ENCODE assay signal across 12 cellular contexts in the genomic region with DNA sequence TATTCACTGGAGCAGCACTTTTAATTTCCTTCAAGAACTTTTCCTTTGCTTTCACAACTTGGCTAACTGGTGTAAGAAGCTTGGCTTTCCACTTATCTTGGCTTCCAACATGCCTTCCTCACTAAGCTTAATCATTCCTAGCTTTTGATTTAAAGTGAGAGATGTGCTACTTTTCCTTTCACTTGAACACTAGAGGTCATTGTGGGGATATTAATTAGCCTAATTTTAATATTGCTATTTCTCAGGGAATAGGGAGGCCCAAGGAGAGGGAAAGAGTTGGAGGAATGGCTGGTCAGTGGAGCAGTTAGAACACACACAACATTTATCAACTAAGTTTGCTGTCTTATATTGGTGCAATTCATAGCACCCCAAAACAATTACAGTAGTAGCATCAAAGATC. TPM values are rescaled to one million over a fixed set of nuclear protein-coding genes. Genes with fewer than 3 reads are reported as not detected.
DNase-seq lines count a peak whose midpoint lies in the region; ATAC-seq, FAIRE-seq and TF ChIP-seq lines count a peak whose summit lies in the region.
"Had no signal": no experiment of that assay in that cellular context is flagged by ENCODE, and none has a peak within 500 bp of the region (broad histone marks: within the 10 kb centered on the region; RNA-seq: fewer than 3 reads in every experiment).

No MANE protein-coding gene starts in this region.

- peak; percentile 16; the same call in 1 of the 2 replicates for TF ChIP-seq CTCF in MM.1S (IDR thresholded peaks at IDR 0.05; ENCODE audit: low read length)
- TF ChIP-seq CTCF in body of pancreas (IDR thresholded peaks at IDR 0.05), result peak in 4 of 7 experiments; percentile 38 to 54 (median 42)
- TF ChIP-seq CTCF in pancreas (IDR thresholded peaks at IDR 0.05), result no peak

- intact Hi-C loops in body of pancreas (cut with DNase I), result no loop called here
- intact Hi-C loops in pancreas (cut with DNase I), result no loop called here

- no peak overlapping the region for H3K9ac ChIP-seq in MM.1S (ENCODE audit: low read length)

- no peak for TF ChIP-seq POLR2A in body of pancreas (IDR thresholded peaks at IDR 0.05)
- TF ChIP-seq POLR2A in GM12891 (IDR thresholded peaks at IDR 0.05; ENCODE audit: low read depth, low read length), result no peak

- no peaks in the 10 kb centered on the region for H3K27me3 ChIP-seq in MM.1S (replicated peaks; ENCODE audit: insufficient read depth, low read length)
- H3K27me3 ChIP-seq in body of pancreas, result no peaks in the 10 kb centered on the region
- no peaks in the 10 kb centered on the region for H3K27me3 ChIP-seq in pancreas

- H4K20me1 ChIP-seq in MM.1S (ENCODE audit: insufficient read depth, low read length), result no peaks in the 10 kb centered on the region

- H3K9me3 ChIP-seq in MM.1S (replicated peaks; ENCODE audit: insufficient read depth, low read length), result no peaks in the 10 kb centered on the region
- H3K9me3 ChIP-seq in body of pancreas, result no peaks in the 10 kb centered on the region
- no peaks in the 10 kb centered on the region for H3K9me3 ChIP-seq in pancreas
- H3K9me3 ChIP-seq: A549 had no signal

- FAIRE-seq in pancreas (lab: Jason Lieb, UNC) (no peak), GM12891 (lab: Jason Lieb, UNC) (no peak)
- FAIRE-seq: A549, GM12878 had no signal

- H3K27ac ChIP-seq in MM.1S (ENCODE audit: low read length) (no peak overlapping the region), body of pancreas (no peak overlapping the region), pancreas (no peak overlapping the region)
- H3K27ac ChIP-seq: A549 had no signal

- DNase-seq in G401 (ENCODE audit: low spot score) (peak; percentile 27), MM.1S (no peak), body of pancreas (no peak), pancreas (no peak), GM12891 (ENCODE audit: insufficient read length, low spot score) (no peak)
- DNase-seq: HCEC 1CT, IMR-90, KBM-7 had no signal

- H3K4me3 ChIP-seq in MM.1S (ENCODE audit: low read length), result no peak overlapping the region
- no peak overlapping the region for H3K4me3 ChIP-seq in body of pancreas
- H3K4me3 ChIP-seq in pancreas, result no peak overlapping the region
- H3K4me3 ChIP-seq: A549, GM12878 had no signal

- no peaks in the 10 kb centered on the region for H3K9me2 ChIP-seq in MM.1S (replicated peaks; ENCODE audit: insufficient read depth, low read length)

- H3K36me3 ChIP-seq in MM.1S (replicated peaks; ENCODE audit: insufficient read depth, low read length), result no peaks in the 10 kb centered on the region
- H3K36me3 ChIP-seq in body of pancreas (replicated peaks in 1 of 2; ENCODE audit: insufficient read depth in 1 of 2, low read depth in 2 of 2), result no peaks in the 10 kb centered on the region
- H3K36me3 ChIP-seq in pancreas, result no peaks in the 10 kb centered on the region

- H3K4me1 ChIP-seq in MM.1S (ENCODE audit: low read length) (no peaks in the 10 kb centered on the region), body of pancreas (no peaks in the 10 kb centered on the region), pancreas (no peaks in the 10 kb centered on the region)
- H3K4me1 ChIP-seq: A549 had no signal

- H2AFZ ChIP-seq in MM.1S (ENCODE audit: low read length), result no peak overlapping the region

- no peaks in the 10 kb centered on the region for H3F3A ChIP-seq in MM.1S (ENCODE audit: insufficient read depth, low read length)

- H3K79me2 ChIP-seq in MM.1S (ENCODE audit: low read length), result no peaks in the 10 kb centered on the region

- peak; percentile 30 for ATAC-seq in body of pancreas
- ATAC-seq in pancreas, result peak; percentile 29 to 62 (median 42)
- ATAC-seq in HG03045 (IDR thresholded peaks at IDR 0.05; ENCODE audit: unreplicated experiment), result no peak
- no peak for ATAC-seq in GM19324 (IDR thresholded peaks at IDR 0.05; ENCODE audit: low FRiP score, unreplicated experiment)
- ATAC-seq: A549, GM12878 had no signal

- in situ Hi-C loops in G401 (cut with HindIII; ENCODE audit: low sequenced_read_pairs), result no loop called here

- H3K4me2 ChIP-seq in MM.1S (ENCODE audit: low read depth, low read length), result no peak overlapping the region
- H3K4me2 ChIP-seq: A549 had no signal

TF ChIP-seq in GM12891, 5 proteins besides CTCF, POLR2A, EP300 and RAD21:
- TF ChIP-seq SPI1 (IDR thresholded peaks at IDR 0.05; ENCODE audit: low read depth, low read length) (no peak), POLR2AphosphoS5 (IDR thresholded peaks at IDR 0.05; ENCODE audit: low read depth, low read length) (no peak), POU2F2 (IDR thresholded peaks at IDR 0.05; ENCODE audit: low read depth, low read length) (no peak), TAF1 (IDR thresholded peaks at IDR 0.05; ENCODE audit: low read depth, low read length) (no peak), PAX5 (IDR thresholded peaks at IDR 0.05; ENCODE audit: insufficient read depth, low read length, severe bottlenecking) (no peak)

RNA-seq across cellular contexts. Expression of gene CCDC90B, which starts 24.6 kb away (rescaled TPM):
- 35.1 and 54.9 TPM in 2 replicates for total RNA-seq in G401 (2014; rRNA removed; shearing (Covaris generic))
- total RNA-seq in body of pancreas (10 to 100 TPM in 1 of 2 donors, 1 to 10 TPM in 1; 7.3 to 43.6 TPM), pancreas (10 to 100 TPM; 12.1 to 25.1 (median 14.9) TPM)
- 10 to 100 TPM; 16.5 to 19.5 TPM for polyA plus RNA-seq in pancreas
- polyA plus RNA-seq in GM12891 (2012; ENCODE audit: low read depth, missing spikeins), result 49.6 TPM

Comparison
In these comparisons a context has a peak if more than half of its experiments do, and no peak if none do; other contexts are left out.
1. CTCF ChIP-seq: peak in MM.1S (single experiment) and body of pancreas (4 of 7); none in pancreas (0 of 4).
2. ATAC-seq: peak in body of pancreas (single experiment) and pancreas (4 of 4); none in HG03045 (single experiment) and GM19324 (single experiment).